ENCODE assay signal across 26 cellular contexts in genomic region chr13:29753593-29754485, GRCh38.
DNase-seq lines count a peak whose midpoint lies in the region; ATAC-seq, FAIRE-seq and TF ChIP-seq lines count a peak whose summit lies in the region.
"Had no signal": no experiment of that assay in that cellular context is flagged by ENCODE, and none has a peak within 500 bp of the region (broad histone marks: within the 10 kb centered on the region; RNA-seq: fewer than 3 reads in every experiment).

No MANE protein-coding gene starts in this region.

- H3K4me2 ChIP-seq in A549 = 0 out of 3 replicates have a peak overlapping the region, but pooled peaks have one; percentile 10

- TF ChIP-seq RAD21 in A549 (conservative IDR thresholded peaks at IDR 0.05 in 1 of 2, IDR thresholded peaks at IDR 0.05 in 1 of 2) = no peak

- no peak for FAIRE-seq in A549 (lab: Jason Lieb, UNC)
- FAIRE-seq: GM12891 had no signal

- no peak overlapping the region for H3K9ac ChIP-seq in colonic mucosa (ENCODE audit: low read depth in 2 of 2, low read length in 2 of 2)

- TF ChIP-seq POLR2A in A549 (IDR thresholded peaks at IDR 0.05; ENCODE audit: low read length) = no peak

- peaks cover 5% of the 10 kb centered on the region for H3K4me1 Mint-ChIP-seq in activated CD8-positive, alpha-beta T cell treated with anti-CD3 and anti-CD28 coated beads, Interleukin-2, amount 10 ng/mL, durations not matched to agents 7 days and 5 days (ENCODE audit: low read depth)
- H3K4me1 Mint-ChIP-seq in activated CD4-positive, alpha-beta T cell treated with anti-CD3 and anti-CD28 coated beads, Interleukin-2, amount 10 ng/mL, durations not matched to agents 24 days and 14 days = peaks cover 9% of the 10 kb centered on the region

- no peak overlapping the region for H3K4me3 Mint-ChIP-seq in activated CD8-positive, alpha-beta T cell treated with anti-CD3 and anti-CD28 coated beads, Interleukin-2, amount 10 ng/mL, durations not matched to agents 7 days and 5 days
- H3K4me3 Mint-ChIP-seq in activated CD4-positive, alpha-beta T cell treated with anti-CD3 and anti-CD28 coated beads, Interleukin-2, amount 10 ng/mL, durations not matched to agents 24 days and 14 days = no peak overlapping the region
- H3K4me3 Mint-ChIP-seq: CD4-positive, CD25-positive, alpha-beta regulatory T cell; IgD-negative memory B cell; T-helper 2 cell treated with Interferon-gamma antibody and Interleukin-4, amounts not matched to agents 5 μg/mL and 100 μg/mL, for 36 hours had no signal

- H3K27ac Mint-ChIP-seq in activated CD8-positive, alpha-beta T cell treated with anti-CD3 and anti-CD28 coated beads, Interleukin-2, amount 10 ng/mL, durations not matched to agents 7 days and 5 days = no peak overlapping the region
- no peak overlapping the region for H3K27ac Mint-ChIP-seq in activated CD4-positive, alpha-beta T cell treated with anti-CD3 and anti-CD28 coated beads, Interleukin-2, amount 10 ng/mL, durations not matched to agents 24 days and 14 days
- H3K27ac Mint-ChIP-seq: T-helper 2 cell treated with Interferon-gamma antibody and Interleukin-4, amounts not matched to agents 5 μg/mL and 100 μg/mL, for 36 hours had no signal

- H3K27ac ChIP-seq in A549 = no peak overlapping the region; a peak in 1 of 6 replicates
- peak overlapping the region; percentile 23; the same call in 1 of the 2 replicates for H3K27ac ChIP-seq in VCaP
- H3K27ac ChIP-seq in colonic mucosa = no peak overlapping the region
- H3K27ac ChIP-seq: adrenal gland, cardiac muscle cell, gastrocnemius medialis, Peyer's patch, right lobe of liver, vagina had no signal

- TF ChIP-seq CTCF in A549 (IDR thresholded peaks at IDR 0.05) (no peak), VCaP (conservative IDR thresholded peaks at IDR 0.05) (no peak), fibroblast of the aortic adventitia (IDR thresholded peaks at IDR 0.05; ENCODE audit: insufficient read depth, low read length) (no peak), colonic mucosa (IDR thresholded peaks at IDR 0.05) (no peak)

- H3K36me3 Mint-ChIP-seq in activated CD8-positive, alpha-beta T cell treated with anti-CD3 and anti-CD28 coated beads, Interleukin-2, amount 10 ng/mL, durations not matched to agents 7 days and 5 days (ENCODE audit: low read depth) = no peaks in the 10 kb centered on the region
- no peaks in the 10 kb centered on the region for H3K36me3 Mint-ChIP-seq in activated CD4-positive, alpha-beta T cell treated with anti-CD3 and anti-CD28 coated beads, Interleukin-2, amount 10 ng/mL, durations not matched to agents 24 days and 14 days (ENCODE audit: low read depth)
- H3K36me3 Mint-ChIP-seq: CD4-positive, CD25-positive, alpha-beta regulatory T cell had no signal

- H3K4me1 ChIP-seq in A549 = peaks cover 9% of the 10 kb centered on the region
- no peaks in the 10 kb centered on the region for H3K4me1 ChIP-seq in colonic mucosa
- H3K4me1 ChIP-seq: adrenal gland, gastrocnemius medialis, Peyer's patch, right lobe of liver had no signal

- DNase-seq in A549 (ENCODE audit: low read depth in 1 of 2, low spot score in 1 of 2) (no peak), GM04503 (ENCODE audit: low read depth) (peak; percentile 11), fibroblast of the aortic adventitia (ENCODE audit: low read depth) (peak; percentile 47), colonic mucosa (no peak)
- no peak for DNase-seq in activated CD8-positive, alpha-beta T cell treated with anti-CD3 and anti-CD28 coated beads, Interleukin-2, amount 10 ng/mL, durations not matched to agents 7 days and 5 days
- no peak for DNase-seq in activated CD4-positive, alpha-beta T cell treated with anti-CD3 and anti-CD28 coated beads, Interleukin-2, amount 10 ng/mL, durations not matched to agents 24 days and 14 days
- DNase-seq: activated CD8-positive, alpha-beta memory T cell treated with anti-CD3 and anti-CD28 coated beads, Interleukin-2, amount 50 U/mL, for 48 hours; activated gamma-delta T cell treated with Interleukin-2 at 50 U/mL for 16 hours; gastrocnemius medialis; hypothalamus; MG63; mucosa of descending colon; NCI-H1417; NCI-H2081 treated with DMSO at 0.1 percent for 48 hours; Peyer's patch; posterior cingulate gyrus; right lobe of liver had no signal

- CTCF ChIA-PET in A549 (lab: Yijun Ruan, JAX) = interaction anchor here (1.4 kb wide), 1 partner anchor 246 kb away, joined by 4 read pairs; no protein-coding TSS in a partner anchor
- CTCF ChIA-PET in activated CD8-positive, alpha-beta T cell treated with anti-CD3 and anti-CD28 coated beads, Interleukin-2, amount 10 ng/mL, durations not matched to agents 7 days and 5 days (lab: Charles Lee) = interaction anchor here (0.6 kb wide), 1 partner anchor 280 kb away, joined by 3 read pairs; no protein-coding TSS in a partner anchor

- POLR2A ChIA-PET in A549 (lab: Yijun Ruan, JAX) = no interaction called here
- POLR2A ChIA-PET in activated CD8-positive, alpha-beta T cell treated with anti-CD3 and anti-CD28 coated beads, Interleukin-2, amount 10 ng/mL, durations not matched to agents 7 days and 5 days (lab: Charles Lee) = no interaction called here

- H3K27me3 Mint-ChIP-seq in activated CD8-positive, alpha-beta T cell treated with anti-CD3 and anti-CD28 coated beads, Interleukin-2, amount 10 ng/mL, durations not matched to agents 7 days and 5 days (ENCODE audit: low read depth) = peaks cover 5% of the 10 kb centered on the region
- peaks cover 1% of the 10 kb centered on the region for H3K27me3 Mint-ChIP-seq in activated CD4-positive, alpha-beta T cell treated with anti-CD3 and anti-CD28 coated beads, Interleukin-2, amount 10 ng/mL, durations not matched to agents 24 days and 14 days

- H3K9me3 Mint-ChIP-seq in activated CD8-positive, alpha-beta T cell treated with anti-CD3 and anti-CD28 coated beads, Interleukin-2, amount 10 ng/mL, durations not matched to agents 7 days and 5 days (ENCODE audit: insufficient read depth) = no peaks in the 10 kb centered on the region
- no peaks in the 10 kb centered on the region for H3K9me3 Mint-ChIP-seq in activated CD4-positive, alpha-beta T cell treated with anti-CD3 and anti-CD28 coated beads, Interleukin-2, amount 10 ng/mL, durations not matched to agents 24 days and 14 days
- H3K9me3 Mint-ChIP-seq: IgD-negative memory B cell; T-helper 2 cell treated with Interferon-gamma antibody and Interleukin-4, amounts not matched to agents 5 μg/mL and 100 μg/mL, for 36 hours had no signal

- TF ChIP-seq EP300 in A549 (IDR thresholded peaks at IDR 0.05) = no peak

- intact Hi-C loops in activated CD4-positive, alpha-beta T cell treated with anti-CD3 and anti-CD28 coated beads, Interleukin-2, amount 10 ng/mL, durations not matched to agents 24 days and 14 days (cut with micrococcal nuclease) = loop anchor here (10.0 kb wide), 1 partner anchor 1291 kb away; no protein-coding TSS in a partner anchor
- intact Hi-C loops in colonic mucosa (cut with DNase I) = no loop called here

- H3K36me3 ChIP-seq in colonic mucosa = no peaks in the 10 kb centered on the region
- H3K36me3 ChIP-seq: adrenal gland, cardiac muscle cell, gastrocnemius medialis, MG63, Peyer's patch, right lobe of liver, vagina had no signal

- H3K9me3 ChIP-seq in A549 (no peaks in the 10 kb centered on the region), colonic mucosa (no peaks in the 10 kb centered on the region)
- H3K9me3 ChIP-seq: adrenal gland, gastrocnemius medialis, MG63, mucosa of descending colon, Peyer's patch, right lobe of liver, vagina had no signal

- H3K4me3 ChIP-seq in A549 (no peak overlapping the region), fibroblast of the aortic adventitia (ENCODE audit: low read depth, low read length) (no peak overlapping the region), colonic mucosa (no peak overlapping the region)
- H3K4me3 ChIP-seq: adrenal gland, cardiac muscle cell, gastrocnemius medialis, MG63, mucosa of descending colon, Peyer's patch, right lobe of liver, vagina had no signal

- WGBS in A549 (ENCODE audit: missing lambda C conversion rate) = 71% methylated on average over 10 of the region's 10 CpGs

- ATAC-seq in A549 = no peak
- no peak for ATAC-seq in activated CD8-positive, alpha-beta T cell treated with anti-CD3 and anti-CD28 coated beads, Interleukin-2, amount 10 ng/mL, durations not matched to agents 7 days and 5 days
- no peak for ATAC-seq in esophagus mucosa
- ATAC-seq: gastrocnemius medialis, mucosa of descending colon, right lobe of liver had no signal

- H3K27me3 ChIP-seq in colonic mucosa = no peaks in the 10 kb centered on the region
- H3K27me3 ChIP-seq: adrenal gland, cardiac muscle cell, gastrocnemius medialis, MG63, Peyer's patch, right lobe of liver, vagina had no signal

TF ChIP-seq in A549, 52 proteins besides CTCF, POLR2A, EP300 and RAD21 (continues in another document):
- no peak for TF ChIP-seq USF2 (IDR thresholded peaks at IDR 0.05)
- no peak for TF ChIP-seq E2F6 (IDR thresholded peaks at IDR 0.05; ENCODE audit: borderline replicate concordance, low read depth)
- no peak for TF ChIP-seq MAFK (IDR thresholded peaks at IDR 0.05; ENCODE audit: partially characterized antibody)
- TF ChIP-seq HOXB13 (CRISPR knock-in tag; IDR thresholded peaks at IDR 0.05; ENCODE audit: low read depth) = peak; percentile 39; the same call in 1 of the 2 replicates
- TF ChIP-seq HDAC2 (IDR thresholded peaks at IDR 0.05) = no peak
- TF ChIP-seq CHD2 (IDR thresholded peaks at IDR 0.05; ENCODE audit: low read length, partially characterized antibody) = no peak
- TF ChIP-seq JUN (IDR thresholded peaks at IDR 0.05) = no peak
- no peak for TF ChIP-seq TP53 (CRISPR knock-in tag; IDR thresholded peaks at IDR 0.05)
- TF ChIP-seq HOXA7 (CRISPR knock-in tag; IDR thresholded peaks at IDR 0.05) = no peak
- TF ChIP-seq NR3C1 (IDR thresholded peaks at IDR 0.05) = no peak
- TF ChIP-seq POLR2AphosphoS2 (conservative IDR thresholded peaks at IDR 0.05; ENCODE audit: low read length) = no peak
- TF ChIP-seq SMC3 (IDR thresholded peaks at IDR 0.05) = no peak
- no peak for TF ChIP-seq GATA3 (IDR thresholded peaks at IDR 0.05; ENCODE audit: borderline replicate concordance)
- TF ChIP-seq ZNF302 (CRISPR knock-in tag; IDR thresholded peaks at IDR 0.05) = peak; percentile 72; the same call in 1 of the 2 replicates
- 0 out of 2 replicates have a peak, but pooled peaks have one; percentile 13 for TF ChIP-seq HOXB5 (CRISPR knock-in tag; IDR thresholded peaks at IDR 0.05)

Comparison
In these comparisons a context has a peak if more than half of its experiments do, and no peak if none do; other contexts are left out.
1. DNase-seq: peak in GM04503 (single experiment) and fibroblast of the aortic adventitia (single experiment); none in A549 (0 of 2), activated CD8-positive, alpha-beta T cell treated with anti-CD3 and anti-CD28 coated beads, Interleukin-2, amount 10 ng/mL, durations not matched to agents 7 days and 5 days (single experiment), activated CD4-positive, alpha-beta T cell treated with anti-CD3 and anti-CD28 coated beads, Interleukin-2, amount 10 ng/mL, durations not matched to agents 24 days and 14 days (single experiment) and colonic mucosa (single experiment).